ENCODE assay signal across 23 cellular contexts in genomic region chr4:26086621-26087068, GRCh38.
DNase-seq lines count a peak whose midpoint lies in the region; ATAC-seq and TF ChIP-seq lines count a peak whose summit lies in the region.
"Had no signal": no experiment of that assay in that cellular context is flagged by ENCODE, and none has a peak within 500 bp of the region (broad histone marks: within the 10 kb centered on the region; RNA-seq: fewer than 3 reads in every experiment).

No MANE protein-coding gene starts in this region.

- TF ChIP-seq CTCF in AG10803 (conservative IDR thresholded peaks at IDR 0.05; ENCODE audit: low read length): no peak
- no peak for TF ChIP-seq CTCF in fibroblast of lung (conservative IDR thresholded peaks at IDR 0.05 in 1 of 2, IDR thresholded peaks at IDR 0.05 in 1 of 2; ENCODE audit: low read depth in 1 of 2, low read length in 2 of 2)

- peaks cover 25% of the 10 kb centered on the region for H3K4me1 ChIP-seq in fibroblast of lung (ENCODE audit: control insufficient read depth, extremely low read depth, insufficient read depth, low read length)

- DNase-seq in AG10803 (ENCODE audit: low read depth) (peak; percentile 50), RPMI7951 (ENCODE audit: low read depth) (peak; percentile 56), fibroblast of lung (ENCODE audit: low read depth in 2 of 2) (no peak), left ventricle myocardium superior (no peak), DMS79 (lab: John Stamatoyannopoulos, UW) (no peak), activated gamma-delta T cell treated with Interleukin-2 at 50 U/mL for 16 hours (no peak), NCI-H2029 (lab: John Stamatoyannopoulos, UW) (no peak), KBM-7 (no peak)
- DNase-seq: ACHN; activated CD8-positive, alpha-beta T cell treated with anti-CD3 and anti-CD28 coated beads for 36 hours; activated effector memory CD4-positive, alpha-beta T cell treated with anti-CD3 and anti-CD28 coated beads, Interleukin-2, amount 50 U/mL, for 16 hours; COR-L47; DMS53; GDM1; GOT3; Kasumi-1; MV-4-11; NCI-H1694; ovary; PC-3; SHP77 treated with DMSO at 0.1 percent for 48 hours; stimulated activated CD4-positive, alpha-beta T cell treated with anti-CD3 and anti-CD28 coated beads, Interleukin-2, amount 100 ng/mL, for 24 hours; T-cell had no signal

- in situ Hi-C loops in KBM-7 (cut with MboI; ENCODE audit: low pct_unique_long_range_greater_than_20kb, low sequenced_read_pairs): no loop called here

- no peaks in the 10 kb centered on the region for H3K79me2 ChIP-seq in fibroblast of lung (ENCODE audit: control insufficient read depth, insufficient read depth, low read length)

- no peak overlapping the region for H3K9ac ChIP-seq in fibroblast of lung (ENCODE audit: insufficient read depth, low read length)

- H2AFZ ChIP-seq in fibroblast of lung (ENCODE audit: low read length): no peak overlapping the region

- no peak overlapping the region for H3K4me2 ChIP-seq in fibroblast of lung (ENCODE audit: extremely low read depth, insufficient read depth, low read length)

- H3K27ac ChIP-seq in fibroblast of lung (ENCODE audit: insufficient read depth, low read length): peak overlapping the region; percentile 17
- H3K27ac ChIP-seq: ovary had no signal

- intact Hi-C loops in left ventricle myocardium superior (cut with micrococcal nuclease): no loop called here

- H3K27me3 ChIP-seq in fibroblast of lung (ENCODE audit: control insufficient read depth, insufficient read depth, low read length): no peaks in the 10 kb centered on the region
- H3K27me3 ChIP-seq: ovary had no signal

- H4K20me1 ChIP-seq in fibroblast of lung (ENCODE audit: control insufficient read depth, extremely low read depth, insufficient read depth, low read length): no peaks in the 10 kb centered on the region

- ATAC-seq in left ventricle myocardium superior: peak; percentile 85
- ATAC-seq: activated CD8-positive, alpha-beta T cell treated with anti-CD3 and anti-CD28 coated beads for 36 hours; PC-3; T-cell had no signal

- no peaks in the 10 kb centered on the region for H3K9me3 ChIP-seq in fibroblast of lung (ENCODE audit: control insufficient read depth, insufficient read depth, low read depth, low read length)
- H3K9me3 ChIP-seq: ovary had no signal

- H3K36me3 ChIP-seq in fibroblast of lung (ENCODE audit: control insufficient read depth, insufficient read depth, low read length): no peaks in the 10 kb centered on the region
- H3K36me3 ChIP-seq: ovary had no signal

- H3K4me3 ChIP-seq in AG10803 (ENCODE audit: low read length) (no peak overlapping the region), fibroblast of lung (replicated peaks in 1 of 4; ENCODE audit: control extremely low read depth in 1 of 4, insufficient read depth in 1 of 4, low read depth in 3 of 4, low read length in 4 of 4) (no peak overlapping the region)
- H3K4me3 ChIP-seq: ovary had no signal

Comparison
In these comparisons a context has a peak if more than half of its experiments do, and no peak if none do; other contexts are left out.
1. DNase-seq: peak in AG10803 (single experiment) and RPMI7951 (single experiment); none in fibroblast of lung (0 of 2), left ventricle myocardium superior (single experiment), DMS79 (single experiment), activated gamma-delta T cell treated with Interleukin-2 at 50 U/mL for 16 hours (single experiment), NCI-H2029 (single experiment) and KBM-7 (single experiment).